ENCODE assay signal across 23 cellular contexts in the genomic region with DNA sequence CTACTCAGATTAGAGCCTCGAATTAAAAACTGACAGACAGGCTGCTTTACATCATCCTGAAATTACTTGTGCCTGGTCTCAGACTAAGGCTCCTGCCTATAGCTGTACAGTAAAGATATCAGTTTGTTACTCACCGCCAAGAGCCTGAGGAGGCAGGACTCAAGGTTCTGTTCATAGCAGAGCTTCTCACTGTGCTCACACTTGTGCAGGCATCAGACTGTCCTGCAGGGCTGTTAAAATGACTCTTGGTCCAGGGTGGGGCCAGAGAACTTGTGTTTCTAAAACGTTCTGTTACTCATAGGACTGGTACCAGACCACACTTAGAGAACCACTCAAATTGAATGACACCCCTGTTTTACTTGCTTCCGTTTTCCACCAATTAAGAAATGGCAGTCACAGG.
"Had no signal": no experiment of that assay in that cellular context is flagged by ENCODE, and none has a peak within 500 bp of the region (broad histone marks: within the 10 kb centered on the region; RNA-seq: fewer than 3 reads in every experiment).

No MANE protein-coding gene starts in this region.

- ATAC-seq: foreskin keratinocyte, gastroesophageal sphincter, heart right ventricle, left colon, left lung, left ventricle myocardium superior, mucosa of descending colon had no signal

- H3K27me3 ChIP-seq: dorsolateral prefrontal cortex, foreskin keratinocyte, gastroesophageal sphincter, heart right ventricle, left lung had no signal

- H3K36me3 ChIP-seq: esophagus muscularis mucosa, gastroesophageal sphincter, heart right ventricle, left lung, lower lobe of right lung had no signal

- H3K9me3 ChIP-seq: esophagus muscularis mucosa, gastroesophageal sphincter, left lung, lower lobe of right lung, mucosa of descending colon had no signal

- H3K4me1 ChIP-seq: esophagus muscularis mucosa, foreskin keratinocyte, gastroesophageal sphincter, left lung, lower lobe of right lung had no signal

- H3K27ac ChIP-seq: coronary artery, dorsolateral prefrontal cortex, esophagus muscularis mucosa, foreskin keratinocyte, gastroesophageal sphincter, heart right ventricle, left lung, lower lobe of right lung had no signal

- DNase-seq: dermis blood vessel endothelial cell; dorsolateral prefrontal cortex; effector CD4-positive, alpha-beta T cell; effector memory CD4-positive, alpha-beta T cell; foreskin keratinocyte; glutamatergic neuron; head of caudate nucleus; heart right ventricle; hypothalamus; immature natural killer cell; islet precursor cell; kidney; kidney glomerular epithelial cell; left colon; left lung; left ventricle myocardium superior; lower lobe of right lung; mesenchymal stem cell; mucosa of descending colon; naive B cell had no signal

- H3K4me3 ChIP-seq: coronary artery, dorsolateral prefrontal cortex, esophagus muscularis mucosa, gastroesophageal sphincter, heart right ventricle, left lung, lower lobe of right lung, mucosa of descending colon had no signal
